Comparison of ENCODE assay signal across 8 cellular contexts in genomic region chr3:100209948-100210776, GRCh38.
A peak's percentile ranks its signal among the peaks of the same experiment; 100 is the strongest.
DNase-seq lines count a peak whose midpoint lies in the region; ATAC-seq and TF ChIP-seq lines count a peak whose summit lies in the region.

No MANE protein-coding gene starts in this region.

- H3K27ac ChIP-seq in MM.1S (ENCODE audit: low read length) = peak overlapping the region; percentile 70

- peak overlapping the region; percentile 76 for H2AFZ ChIP-seq in MM.1S (ENCODE audit: low read length)

- no peaks in the 10 kb centered on the region for H3K36me3 ChIP-seq in MM.1S (replicated peaks; ENCODE audit: insufficient read depth, low read length)

- H3K9ac ChIP-seq in MM.1S (ENCODE audit: low read length) = peak overlapping the region; percentile 59

- DNase-seq in MM.1S (peak; percentile 90), fibroblast of pulmonary artery (ENCODE audit: low read depth) (peak; percentile 16), NCI-H2081 treated with DMSO at 0.1 percent for 48 hours (lab: John Stamatoyannopoulos, UW) (no peak), hypothalamus (lab: John Stamatoyannopoulos, UW) (no peak), NOMO-1 treated with DMSO at 0.1 percent for 48 hours (lab: John Stamatoyannopoulos, UW; ENCODE audit: unreplicated experiment) (no peak)
- DNase-seq in stimulated activated naive B cell treated with anti-CD40 and anti-IgM and Interleukin-4, amounts not matched to agents 10 μg/mL and 1 μg/mL and 100 μg/mL, for 72 hours = no peak

- H4K20me1 ChIP-seq in MM.1S (ENCODE audit: insufficient read depth, low read length) = no peaks in the 10 kb centered on the region

- no peak overlapping the region for H3K27ac Mint-ChIP-seq in stimulated activated naive B cell treated with anti-CD40 and anti-IgM and Interleukin-4, amounts not matched to agents 10 μg/mL and 1 μg/mL and 100 μg/mL, for 72 hours

- TF ChIP-seq CTCF in MM.1S (IDR thresholded peaks at IDR 0.05; ENCODE audit: low read length) = no peak
- no peak for TF ChIP-seq CTCF in fibroblast of pulmonary artery (IDR thresholded peaks at IDR 0.05; ENCODE audit: low read length, missing control alignments)

- peaks cover 7 to 11% of the 10 kb centered on the region in 2 donors for H3K4me1 Mint-ChIP-seq in stimulated activated naive B cell treated with anti-CD40 and anti-IgM and Interleukin-4, amounts not matched to agents 10 μg/mL and 1 μg/mL and 100 μg/mL, for 72 hours

- H3K9me2 ChIP-seq in MM.1S (replicated peaks; ENCODE audit: insufficient read depth, low read length) = no peaks in the 10 kb centered on the region

- no peaks in the 10 kb centered on the region for H3K9me3 Mint-ChIP-seq in stimulated activated naive B cell treated with anti-CD40 and anti-IgM and Interleukin-4, amounts not matched to agents 10 μg/mL and 1 μg/mL and 100 μg/mL, for 72 hours

- H3K4me3 ChIP-seq in MM.1S (ENCODE audit: low read length) (peak overlapping the region; percentile 51), fibroblast of pulmonary artery (replicated peaks; ENCODE audit: low read depth, low read length) (no peak overlapping the region)

- no peaks in the 10 kb centered on the region for H3K36me3 Mint-ChIP-seq in stimulated activated naive B cell treated with anti-CD40 and anti-IgM and Interleukin-4, amounts not matched to agents 10 μg/mL and 1 μg/mL and 100 μg/mL, for 72 hours

- no peak overlapping the region for H3K4me3 Mint-ChIP-seq in stimulated activated naive B cell treated with anti-CD40 and anti-IgM and Interleukin-4, amounts not matched to agents 10 μg/mL and 1 μg/mL and 100 μg/mL, for 72 hours

- peak overlapping the region; percentile 76 for H3K4me2 ChIP-seq in MM.1S (ENCODE audit: low read depth, low read length)

- peaks cover 15% of the 10 kb centered on the region for H3K4me1 ChIP-seq in MM.1S (ENCODE audit: low read length)

- H3K79me2 ChIP-seq in MM.1S (ENCODE audit: low read length) = no peaks in the 10 kb centered on the region

- H3K9me3 ChIP-seq in MM.1S (replicated peaks; ENCODE audit: insufficient read depth, low read length) = no peaks in the 10 kb centered on the region

- H3K27me3 ChIP-seq in MM.1S (replicated peaks; ENCODE audit: insufficient read depth, low read length) = no peaks in the 10 kb centered on the region

- no peaks in the 10 kb centered on the region for H3K27me3 Mint-ChIP-seq in stimulated activated naive B cell treated with anti-CD40 and anti-IgM and Interleukin-4, amounts not matched to agents 10 μg/mL and 1 μg/mL and 100 μg/mL, for 72 hours

- ATAC-seq in GM18502 (IDR thresholded peaks at IDR 0.05; ENCODE audit: poor library complexity, unreplicated experiment) (peak; percentile 96), GM21723 (IDR thresholded peaks at IDR 0.05; ENCODE audit: unreplicated experiment) (peak; percentile 96)
- peak; percentile 55 to 72 for ATAC-seq in stimulated activated naive B cell treated with anti-CD40 and anti-IgM and Interleukin-4, amounts not matched to agents 10 μg/mL and 1 μg/mL and 100 μg/mL, for 72 hours (replicated peaks)

- H3F3A ChIP-seq in MM.1S (ENCODE audit: insufficient read depth, low read length) = peaks cover 6% of the 10 kb centered on the region; the same call in 1 of the 2 replicates

Comparison
In these comparisons a context has a peak if more than half of its experiments do, and no peak if none do; other contexts are left out.
1. DNase-seq: peak in MM.1S (single experiment) and fibroblast of pulmonary artery (single experiment); none in stimulated activated naive B cell treated with anti-CD40 and anti-IgM and Interleukin-4, amounts not matched to agents 10 μg/mL and 1 μg/mL and 100 μg/mL, for 72 hours (single experiment), NCI-H2081 treated with DMSO at 0.1 percent for 48 hours (single experiment), hypothalamus (0 of 51) and NOMO-1 treated with DMSO at 0.1 percent for 48 hours (single experiment).
2. Peak in every context shown above with its lines, with median percentiles within 50 percentile points of each other: ATAC-seq.